10 cellular contexts compared by ENCODE assay signal in genomic region chr16:89949756-89950155, GRCh38. TPM values are rescaled to one million over a fixed set of nuclear protein-coding genes. Genes with fewer than 3 reads are reported as not detected.
A peak's percentile ranks its signal among the peaks of the same experiment; 100 is the strongest.
DNase-seq lines count a peak whose midpoint lies in the region; FAIRE-seq and TF ChIP-seq lines count a peak whose summit lies in the region.
"Had no signal": no experiment of that assay in that cellular context is flagged by ENCODE, and none has a peak within 500 bp of the region (broad histone marks: within the 10 kb centered on the region; RNA-seq: fewer than 3 reads in every experiment).

No MANE protein-coding gene starts in this region.

- H3K9me2 ChIP-seq in MM.1S (replicated peaks; ENCODE audit: insufficient read depth, low read length): no peaks in the 10 kb centered on the region

- H3K9ac ChIP-seq in MM.1S (ENCODE audit: low read length) (no peak overlapping the region), H1 (replicated peaks in 1 of 4; ENCODE audit: extremely low read depth in 1 of 4, low read depth in 3 of 4, low read length in 3 of 4) (no peak overlapping the region)

- H3K36me3 Mint-ChIP-seq in CD8-positive, alpha-beta memory T cell: peaks cover 0 to 4% (median 2%) of the 10 kb centered on the region in 3 donors

- H3F3A ChIP-seq in MM.1S (ENCODE audit: insufficient read depth, low read length): no peaks in the 10 kb centered on the region

- TF ChIP-seq CTCF in MM.1S (IDR thresholded peaks at IDR 0.05; ENCODE audit: low read length) (no peak), H1 (IDR thresholded peaks at IDR 0.05; ENCODE audit: control extremely low read depth in 1 of 3, insufficient read depth in 1 of 3, low read depth in 1 of 3, low read length in 3 of 3) (no peak), osteoblast (IDR thresholded peaks at IDR 0.05; ENCODE audit: extremely low read depth, low read depth, low read length) (no peak)

- peak overlapping the region; percentile 75 to 93 (median 83) for H3K4me3 Mint-ChIP-seq in CD8-positive, alpha-beta memory T cell

- H3K36me3 ChIP-seq in CD8-positive, alpha-beta memory T cell (ENCODE audit: insufficient read depth, low read length): no peaks in the 10 kb centered on the region
- H3K36me3 ChIP-seq in MM.1S (replicated peaks; ENCODE audit: insufficient read depth, low read length) (no peaks in the 10 kb centered on the region), H1 (ENCODE audit: control insufficient read depth in 2 of 4, insufficient read depth in 4 of 4, low read length in 3 of 4) (no peaks in the 10 kb centered on the region), osteoblast (ENCODE audit: insufficient read depth, low read length) (no peaks in the 10 kb centered on the region)

- POLR2A ChIA-PET in CD8-positive, alpha-beta memory T cell (lab: Charles Lee): interaction anchor here (0.6 to 0.7 kb wide), 2 partner anchors 72 to 171 kb away, joined by 3 to 6 read pairs; no protein-coding TSS in a partner anchor
- POLR2A ChIA-PET in H1 (lab: Charles Lee; ENCODE audit: partially characterized antibody): interaction anchor here (0.6 to 9.2 kb wide), 8 partner anchors 15 to 739 kb away, joined by 3 to 42 read pairs (median 7); partner anchors contain the start of genes DBNDD1 and TUBB3

- H3K79me1 ChIP-seq in H1 (ENCODE audit: low read depth, low read length): no peaks in the 10 kb centered on the region

- no peak for TF ChIP-seq POLR2A in H1 (IDR thresholded peaks at IDR 0.05; ENCODE audit: control extremely low read depth in 1 of 2, low read depth in 2 of 2, low read length in 2 of 2)

- no peak overlapping the region for H4K5ac ChIP-seq in H1 (ENCODE audit: insufficient read length, low read depth, low read length)

- H3K23ac ChIP-seq in H1 (ENCODE audit: insufficient read length): no peak overlapping the region

- H4K91ac ChIP-seq in H1 (replicated peaks; ENCODE audit: insufficient read length, low read length): no peak overlapping the region

- no peak overlapping the region for H3K4me3 ChIP-seq in CD8-positive, alpha-beta memory T cell (ENCODE audit: low read length)
- H3K4me3 ChIP-seq in MM.1S (ENCODE audit: low read length) (no peak overlapping the region), H1 (ENCODE audit: extremely low read depth in 1 of 4, insufficient read depth in 2 of 4, low read depth in 3 of 4, low read length in 4 of 4) (peak overlapping the region in 3 of 4 experiments; percentile 46 to 78 (median 54); a peak in 4 of 8 replicates), osteoblast (ENCODE audit: insufficient read depth, low read length) (peak overlapping the region; percentile 76)

- H2BK120ac ChIP-seq in H1 (replicated peaks; ENCODE audit: low read depth, low read length): no peak overlapping the region

- no peak overlapping the region for H3K18ac ChIP-seq in H1 (ENCODE audit: extremely low read depth, low read length)

- no peak overlapping the region for H3K56ac ChIP-seq in H1 (replicated peaks; ENCODE audit: insufficient read length, low read depth, low read length)

- FAIRE-seq in H1 (lab: Jason Lieb, UNC): no peak
- no peak for FAIRE-seq in urothelium cell line (lab: Jason Lieb, UNC)

- no peak for TF ChIP-seq EP300 in H1 (IDR thresholded peaks at IDR 0.05; ENCODE audit: borderline replicate concordance in 1 of 2, low read depth in 2 of 2, low read length in 2 of 2)

- H3K27me3 ChIP-seq in CD8-positive, alpha-beta memory T cell (ENCODE audit: insufficient read depth, low read length, poor library complexity, severe bottlenecking): peaks cover 2% of the 10 kb centered on the region
- no peaks in the 10 kb centered on the region for H3K27me3 ChIP-seq in MM.1S (replicated peaks; ENCODE audit: insufficient read depth, low read length)
- peaks cover 3 to 28% (median 22%) of the 10 kb centered on the region in 4 experiments for H3K27me3 ChIP-seq in H1 (replicated peaks in 1 of 4; ENCODE audit: control insufficient read depth in 3 of 4, extremely low read depth in 1 of 4, insufficient read depth in 3 of 4, low read length in 3 of 4)
- H3K27me3 ChIP-seq in osteoblast (ENCODE audit: insufficient read depth, low read length): no peaks in the 10 kb centered on the region

- peak overlapping the region; percentile 63; the same call in 1 of the 2 replicates for H3K4me2 ChIP-seq in MM.1S (ENCODE audit: low read depth, low read length)
- peak overlapping the region; percentile 42 to 93; a peak in 3 of 4 replicates for H3K4me2 ChIP-seq in H1 (ENCODE audit: insufficient read depth in 1 of 2, low read depth in 2 of 2, low read length in 2 of 2)
- H3K4me2 ChIP-seq in osteoblast (ENCODE audit: insufficient read depth, low read length): peak overlapping the region; percentile 86

- H4K20me1 ChIP-seq in MM.1S (ENCODE audit: insufficient read depth, low read length) (no peaks in the 10 kb centered on the region), H1 (replicated peaks in 1 of 2; ENCODE audit: control insufficient read depth in 1 of 2, insufficient read depth in 2 of 2, low read length in 2 of 2) (peaks cover 6 to 11% of the 10 kb centered on the region in 2 experiments), osteoblast (ENCODE audit: insufficient read depth, low read length) (peaks cover 14% of the 10 kb centered on the region)

- H3K4me1 ChIP-seq in CD8-positive, alpha-beta memory T cell (ENCODE audit: insufficient read depth, low read length): peaks cover 14% of the 10 kb centered on the region
- no peaks in the 10 kb centered on the region for H3K4me1 ChIP-seq in MM.1S (ENCODE audit: low read length)
- H3K4me1 ChIP-seq in H1 (replicated peaks in 1 of 4; ENCODE audit: control insufficient read depth in 3 of 4, insufficient read depth in 4 of 4, low read length in 3 of 4): peaks cover 0 to 11% (median 5%) of the 10 kb centered on the region in 4 experiments; a peak in 5 of 7 replicates
- H3K4me1 ChIP-seq in osteoblast (ENCODE audit: insufficient read depth, low read length): peaks cover 10% of the 10 kb centered on the region

- no peak overlapping the region for H3K4ac ChIP-seq in H1 (replicated peaks; ENCODE audit: insufficient read length, low read depth, low read length)

- no peak overlapping the region for H3K27ac ChIP-seq in CD8-positive, alpha-beta memory T cell (ENCODE audit: low read depth, low read length)
- H3K27ac ChIP-seq in MM.1S (ENCODE audit: low read length): no peak overlapping the region
- no peak overlapping the region for H3K27ac ChIP-seq in H1 (ENCODE audit: low read depth, low read length)
- no peak overlapping the region for H3K27ac ChIP-seq in osteoblast (ENCODE audit: low read depth, low read length)

- H3K23me2 ChIP-seq in H1 (ENCODE audit: low read depth, low read length): peaks cover 7% of the 10 kb centered on the region; the same call in 1 of the 2 replicates

- no peak overlapping the region for H2AK5ac ChIP-seq in H1 (ENCODE audit: low read depth, low read length)

- H3K9me3 ChIP-seq in CD8-positive, alpha-beta memory T cell (ENCODE audit: low read length): no peaks in the 10 kb centered on the region
- H3K9me3 ChIP-seq in MM.1S (replicated peaks; ENCODE audit: insufficient read depth, low read length): no peaks in the 10 kb centered on the region
- no peaks in the 10 kb centered on the region for H3K9me3 ChIP-seq in H1 (ENCODE audit: insufficient read depth in 2 of 2, low read depth in 1 of 2, low read length in 1 of 2)
- H3K9me3 ChIP-seq in osteoblast (ENCODE audit: low read depth, low read length): no peaks in the 10 kb centered on the region

- H3K4me1 Mint-ChIP-seq in CD8-positive, alpha-beta memory T cell: peaks cover 8 to 17% (median 13%) of the 10 kb centered on the region in 3 donors

- no peak overlapping the region for H3K14ac ChIP-seq in H1 (ENCODE audit: insufficient read length)

- H2BK15ac ChIP-seq in H1 (ENCODE audit: low read length): no peak overlapping the region

- no peak overlapping the region for H2BK12ac ChIP-seq in H1 (ENCODE audit: low read depth, low read length)

- 91% methylated on average over 12 of the region's 12 CpGs; no CpG with 5 or more reads in 1 of the 2 experiments for WGBS in H1 (ENCODE audit: extremely low coverage in 1 of 2, insufficient coverage in 1 of 2, insufficient read length in 1 of 2, insufficient replicate concordance in 2 of 2, low coverage in 1 of 2, low lambda C conversion rate in 2 of 2, missing lambda C conversion rate in 1 of 2), 2 experiments

- H3K27me3 Mint-ChIP-seq in CD8-positive, alpha-beta memory T cell: peaks cover 16 to 22% of the 10 kb centered on the region in 2 donors

- H4K8ac ChIP-seq in H1 (ENCODE audit: extremely low read depth, insufficient read depth, low read length): peak overlapping the region; percentile 79; the same call in 1 of the 2 replicates

- CTCF ChIA-PET in CD8-positive, alpha-beta memory T cell (lab: Charles Lee): interaction anchor here (0.8 to 1.9 kb wide), 2 partner anchors 40 to 42 kb away, joined by 4 to 6 read pairs; no protein-coding TSS in a partner anchor
- CTCF ChIA-PET in H1 (lab: Charles Lee; ENCODE audit: partially characterized antibody): interaction anchor here (0.5 to 3.9 kb wide), 7 partner anchors 8 to 39 kb away, joined by 3 to 15 read pairs (median 4); partner anchors contain the start of gene TUBB3

- H2AFZ ChIP-seq in MM.1S (ENCODE audit: low read length) (no peak overlapping the region), H1 (ENCODE audit: low read length) (no peak overlapping the region), osteoblast (ENCODE audit: low read length) (no peak overlapping the region)

- no peaks in the 10 kb centered on the region for H3K9me3 Mint-ChIP-seq in CD8-positive, alpha-beta memory T cell

- TF ChIP-seq RAD21 in H1 (IDR thresholded peaks at IDR 0.05 in 1 of 2, conservative IDR thresholded peaks at IDR 0.05 in 1 of 2; ENCODE audit: low read depth in 2 of 2, low read length in 2 of 2): no peak

- no peak overlapping the region for H2BK20ac ChIP-seq in H1 (ENCODE audit: low read length)

- H3K79me2 ChIP-seq in MM.1S (ENCODE audit: low read length) (0 out of 2 replicates have a peak, but pooled peaks cover 3% of the 10 kb centered on the region), H1 (ENCODE audit: control insufficient read depth in 1 of 2, insufficient read depth in 2 of 2, low read length in 2 of 2) (no peaks in the 10 kb centered on the region), osteoblast (ENCODE audit: insufficient read depth, low read length) (peaks cover 49% of the 10 kb centered on the region)

- peak overlapping the region in 3 of 8 donors; percentile 12 to 93 (median 70) for H3K27ac Mint-ChIP-seq in CD8-positive, alpha-beta memory T cell

- H2BK5ac ChIP-seq in H1 (ENCODE audit: low read depth, low read length): no peak overlapping the region

- DNase-seq in CD8-positive, alpha-beta memory T cell: no peak
- DNase-seq in MM.1S (no peak), H1 (ENCODE audit: low read depth in 1 of 2, low spot score in 2 of 2) (no peak), osteoblast (ENCODE audit: insufficient read length, low spot score, missing footprints) (peak; percentile 77), HuH-7.5 (ENCODE audit: low spot score) (no peak), urothelium cell line (ENCODE audit: low spot score) (no peak), DMS153 treated with DMSO at 0.1 percent for 48 hours (lab: John Stamatoyannopoulos, UW; ENCODE audit: unreplicated experiment) (no peak)
- DNase-seq in activated effector memory CD4-positive, alpha-beta T cell treated with anti-CD3 and anti-CD28 coated beads, Interleukin-2, amount 50 U/mL, for 16 hours: no peak
- DNase-seq: cerebellar nuclear complex, SHP77 had no signal

RNA-seq across cellular contexts. Expression of gene DEF8, which starts 1.2 kb away (rescaled TPM):
- total RNA-seq in CD8-positive, alpha-beta memory T cell: 10 to 100 TPM; 41.1 to 44.9 TPM
- polyA plus RNA-seq in CD8-positive, alpha-beta memory T cell: 28.4 TPM
- total RNA-seq in H1 (2021; fragmentation: NEBNext Ultra II Directional; extraction: Animal tissue kit (Norgen Biotek cat#: 25700)): 48.3 and 53.0 TPM in 2 replicates
- polyA plus RNA-seq in H1 (2011; rRNA removed): 110 and 155 TPM in 2 replicates
- 106 TPM for polyA plus RNA-seq in H1 (2011; cell fraction: cytosol; rRNA removed)
- polyA plus RNA-seq in H1 (2011; cell fraction: nucleus; rRNA removed): 160 TPM
- polyA plus RNA-seq in H1 (2012, experiment 1 of 2): 35.4 to 56.5 TPM (median 53.7 TPM) in 4 replicates
- polyA plus RNA-seq in H1 (2012, experiment 2 of 2): 59.8 TPM
- polyA plus RNA-seq in H1 (2013, experiment 1 of 2): 47.6 TPM
- polyA plus RNA-seq in H1 (2013, experiment 2 of 2): 46.6 TPM
- polyA minus RNA-seq in H1 (2011; rRNA and poly(A)+ RNA removed): 44.0 and 65.5 TPM in 2 replicates
- 40.0 TPM for polyA minus RNA-seq in H1 (2011; cell fraction: cytosol; rRNA and poly(A)+ RNA removed)
- polyA minus RNA-seq in H1 (2011; cell fraction: nucleus; rRNA and poly(A)+ RNA removed): 30.4 TPM
- total RNA-seq in osteoblast: 48.6 and 48.9 TPM in 2 replicates

RNA-seq across cellular contexts. Expression of gene TUBB3, which starts 26.6 kb away (rescaled TPM):
- under 1 TPM; 0.31 to 0.38 TPM for total RNA-seq in CD8-positive, alpha-beta memory T cell
- polyA plus RNA-seq in CD8-positive, alpha-beta memory T cell: not detected
- 275 and 292 TPM in 2 replicates for total RNA-seq in H1 (2021; fragmentation: NEBNext Ultra II Directional; extraction: Animal tissue kit (Norgen Biotek cat#: 25700))
- 393 and 420 TPM in 2 replicates for polyA plus RNA-seq in H1 (2011; rRNA removed)
- 210 TPM for polyA plus RNA-seq in H1 (2011; cell fraction: cytosol; rRNA removed)
- 252 TPM for polyA plus RNA-seq in H1 (2011; cell fraction: nucleus; rRNA removed)
- 287 to 415 TPM (median 389 TPM) in 4 replicates for polyA plus RNA-seq in H1 (2012, experiment 1 of 2)
- 421 TPM for polyA plus RNA-seq in H1 (2012, experiment 2 of 2)
- polyA plus RNA-seq in H1 (2013, experiment 1 of 2): 211 TPM
- 208 TPM for polyA plus RNA-seq in H1 (2013, experiment 2 of 2)
- polyA minus RNA-seq in H1 (2011; rRNA and poly(A)+ RNA removed): 165 and 205 TPM in 2 replicates
- polyA minus RNA-seq in H1 (2011; cell fraction: cytosol; rRNA and poly(A)+ RNA removed): 155 TPM
- 91.3 TPM for polyA minus RNA-seq in H1 (2011; cell fraction: nucleus; rRNA and poly(A)+ RNA removed)
- total RNA-seq in osteoblast: 166 and 239 TPM in 2 replicates

RNA-seq across cellular contexts. Expression of gene MC1R, which starts 31.1 kb away (rescaled TPM):
- total RNA-seq in CD8-positive, alpha-beta memory T cell: 1 to 10 TPM; 1.9 to 2.6 TPM
- polyA plus RNA-seq in CD8-positive, alpha-beta memory T cell: 0.86 TPM
- 2.0 and 2.2 TPM in 2 replicates for total RNA-seq in H1 (2021; fragmentation: NEBNext Ultra II Directional; extraction: Animal tissue kit (Norgen Biotek cat#: 25700))
- polyA plus RNA-seq in H1 (2011; rRNA removed): 2.9 and 4.3 TPM in 2 replicates
- polyA plus RNA-seq in H1 (2011; cell fraction: cytosol; rRNA removed): 3.7 TPM
- polyA plus RNA-seq in H1 (2011; cell fraction: nucleus; rRNA removed): 7.6 TPM
- 1.8 to 3.0 TPM (median 2.2 TPM) in 4 replicates for polyA plus RNA-seq in H1 (2012, experiment 1 of 2)
- polyA plus RNA-seq in H1 (2012, experiment 2 of 2): 1.8 TPM
- polyA plus RNA-seq in H1 (2013, experiment 1 of 2): 1.2 TPM
- polyA plus RNA-seq in H1 (2013, experiment 2 of 2): 1.5 TPM
- 3.3 and 5.0 TPM in 2 replicates for polyA minus RNA-seq in H1 (2011; rRNA and poly(A)+ RNA removed)
- 3.2 TPM for polyA minus RNA-seq in H1 (2011; cell fraction: cytosol; rRNA and poly(A)+ RNA removed)
- polyA minus RNA-seq in H1 (2011; cell fraction: nucleus; rRNA and poly(A)+ RNA removed): 4.5 TPM
- 4.7 and 5.1 TPM in 2 replicates for total RNA-seq in osteoblast

Comparison
In these comparisons a context has a peak if more than half of its experiments do, and no peak if none do; other contexts are left out.
1. H3K4me3 ChIP-seq: peak in H1 (3 of 4) and osteoblast (single experiment); none in CD8-positive, alpha-beta memory T cell (single experiment) and MM.1S (single experiment).
2. RNA of gene TUBB3, which starts 26.6 kb away (total RNA-seq): 275 to 292 TPM in H1 and 166 to 239 TPM in osteoblast; 0.31 to 0.38 TPM in CD8-positive, alpha-beta memory T cell; every median in the first group is over 100 times any median in the second.
3. Peak in every context shown above with its lines, with median percentiles within 50 percentile points of each other: H3K4me2 ChIP-seq.